ENCODE assay signal across 9 cellular contexts in genomic region chr5:176610430-176610763, GRCh38. TPM values are rescaled to one million over a fixed set of nuclear protein-coding genes. Genes with fewer than 3 reads are reported as not detected.
DNase-seq lines count a peak whose midpoint lies in the region; ATAC-seq, FAIRE-seq and TF ChIP-seq lines count a peak whose summit lies in the region.
"Had no signal": no experiment of that assay in that cellular context is flagged by ENCODE, and none has a peak within 500 bp of the region (broad histone marks: within the 10 kb centered on the region; RNA-seq: fewer than 3 reads in every experiment).

No MANE protein-coding gene starts in this region.

- TF ChIP-seq CTCF in keratinocyte (optimal IDR thresholded peaks at IDR 0.05 in 1 of 3, IDR thresholded peaks at IDR 0.05 in 1 of 3, conservative IDR thresholded peaks at IDR 0.05 in 1 of 3; ENCODE audit: extremely low read depth in 1 of 3, insufficient read depth in 2 of 3, low read length in 3 of 3) (no peak), upper lobe of right lung (IDR thresholded peaks at IDR 0.05) (no peak)

- no peaks in the 10 kb centered on the region for H4K20me1 ChIP-seq in keratinocyte (ENCODE audit: control insufficient read depth, extremely low read depth, insufficient read depth, low read length)

- H3K36me3 Mint-ChIP-seq in activated CD4-positive, alpha-beta memory T cell treated with anti-CD3 and anti-CD28 coated beads, Interleukin-2, amount 10 ng/mL, durations not matched to agents 7 days and 5 days (ENCODE audit: low read depth), result peaks cover 3% of the 10 kb centered on the region

- H3K4me1 Mint-ChIP-seq in activated CD4-positive, alpha-beta memory T cell treated with anti-CD3 and anti-CD28 coated beads, Interleukin-2, amount 10 ng/mL, durations not matched to agents 7 days and 5 days, result peaks cover 13% of the 10 kb centered on the region

- H3K4me3 Mint-ChIP-seq in activated CD4-positive, alpha-beta memory T cell treated with anti-CD3 and anti-CD28 coated beads, Interleukin-2, amount 10 ng/mL, durations not matched to agents 7 days and 5 days, result peak overlapping the region; percentile 70

- dilution Hi-C loops in keratinocyte (cut with MboI; ENCODE audit: extremely low pct_ligation_motif_present, low sequenced_read_pairs), result no loop called here

- no peak overlapping the region for H3K27ac Mint-ChIP-seq in activated CD4-positive, alpha-beta memory T cell treated with anti-CD3 and anti-CD28 coated beads, Interleukin-2, amount 10 ng/mL, durations not matched to agents 7 days and 5 days

- H3K27me3 Mint-ChIP-seq in activated CD4-positive, alpha-beta memory T cell treated with anti-CD3 and anti-CD28 coated beads, Interleukin-2, amount 10 ng/mL, durations not matched to agents 7 days and 5 days, result peaks cover 35% of the 10 kb centered on the region

- ATAC-seq in HG02623 (IDR thresholded peaks at IDR 0.05; ENCODE audit: unreplicated experiment) (peak; percentile 13), upper lobe of right lung (no peak), HG02981 (IDR thresholded peaks at IDR 0.05; ENCODE audit: unreplicated experiment) (no peak)

- H3K27ac ChIP-seq in keratinocyte (ENCODE audit: control insufficient read depth, insufficient read depth, low read length) (no peak overlapping the region), upper lobe of right lung (no peak overlapping the region)

- H3K4me2 ChIP-seq in keratinocyte (ENCODE audit: control insufficient read depth, extremely low read depth, insufficient read depth, low read depth, low read length), result peak overlapping the region; percentile 71

- no peaks in the 10 kb centered on the region for H3K9me3 Mint-ChIP-seq in activated CD4-positive, alpha-beta memory T cell treated with anti-CD3 and anti-CD28 coated beads, Interleukin-2, amount 10 ng/mL, durations not matched to agents 7 days and 5 days

- H3K27me3 ChIP-seq in keratinocyte (ENCODE audit: control insufficient read depth, extremely low read depth, insufficient read depth, low read length) (no peaks in the 10 kb centered on the region), upper lobe of right lung (peaks cover 6% of the 10 kb centered on the region)

- H3K4me1 ChIP-seq in keratinocyte (ENCODE audit: control insufficient read depth, extremely low read depth, insufficient read depth, low read length) (peaks cover 35% of the 10 kb centered on the region), upper lobe of right lung (peaks cover 7% of the 10 kb centered on the region)

- H3K9me1 ChIP-seq in keratinocyte (ENCODE audit: control insufficient read depth, extremely low read depth, insufficient read depth, low read length), result peaks cover 2% of the 10 kb centered on the region

- H3K79me2 ChIP-seq in keratinocyte (ENCODE audit: control insufficient read depth, insufficient read depth, low read length), result no peaks in the 10 kb centered on the region

- intact Hi-C loops in upper lobe of right lung (cut with DNase I), result no loop called here

- no peak for DNase-seq in activated CD4-positive, alpha-beta memory T cell treated with anti-CD3 and anti-CD28 coated beads, Interleukin-2, amount 10 ng/mL, durations not matched to agents 7 days and 5 days
- no peak for DNase-seq in keratinocyte (ENCODE audit: low read depth, low spot score)
- no peak for DNase-seq in upper lobe of right lung
- DNase-seq in frontal cortex (ENCODE audit: low spot score in 2 of 2), result no peak
- DNase-seq in NCI-H1694 treated with DMSO at 0.1 percent for 48 hours (lab: John Stamatoyannopoulos, UW), result no peak

- H3K9ac ChIP-seq in keratinocyte (ENCODE audit: control insufficient read depth, extremely low read depth, insufficient read depth, low read length), result no peak overlapping the region

- no peak for FAIRE-seq in keratinocyte (lab: Jason Lieb, UNC)
- FAIRE-seq in frontal cortex (lab: Jason Lieb, UNC), result no peak

- H3K36me3 ChIP-seq in keratinocyte (ENCODE audit: control insufficient read depth in 2 of 2, extremely low read depth in 1 of 2, insufficient read depth in 2 of 2, low read length in 2 of 2), result no peaks in the 10 kb centered on the region
- H3K36me3 ChIP-seq in upper lobe of right lung, result no peaks in the 10 kb centered on the region

- H3K9me3 ChIP-seq in keratinocyte (ENCODE audit: control insufficient read depth, low read depth, low read length) (no peaks in the 10 kb centered on the region), upper lobe of right lung (no peaks in the 10 kb centered on the region)

- H2AFZ ChIP-seq in keratinocyte (ENCODE audit: control insufficient read depth, low read length), result peak overlapping the region; percentile 62

- H3K4me3 ChIP-seq in GM08714 (ENCODE audit: low read length) (peak overlapping the region; percentile 86), keratinocyte (ENCODE audit: control insufficient read depth in 2 of 3, extremely low read depth in 1 of 3, insufficient read depth in 2 of 3, low read depth in 1 of 3, low read length in 3 of 3) (peak overlapping the region; percentile 45 to 75 (median 67)), upper lobe of right lung (peak overlapping the region; percentile 69)

- CTCF ChIA-PET in activated CD4-positive, alpha-beta memory T cell treated with anti-CD3 and anti-CD28 coated beads, Interleukin-2, amount 10 ng/mL, durations not matched to agents 7 days and 5 days (lab: Charles Lee), result interaction anchor here (0.6 kb wide), 1 partner anchor 67 kb away, joined by 3 read pairs; no protein-coding TSS in a partner anchor

- POLR2A ChIA-PET in activated CD4-positive, alpha-beta memory T cell treated with anti-CD3 and anti-CD28 coated beads, Interleukin-2, amount 10 ng/mL, durations not matched to agents 7 days and 5 days (lab: Charles Lee), result no interaction called here

RNA-seq across cellular contexts. Expression of gene GPRIN1, which starts 0.4 kb away (rescaled TPM):
- 1 to 10 TPM; 3.7 to 4.2 TPM for total RNA-seq in activated CD4-positive, alpha-beta memory T cell treated with anti-CD3 and anti-CD28 coated beads, Interleukin-2, amount 10 ng/mL, durations not matched to agents 7 days and 5 days
- polyA plus RNA-seq in keratinocyte, result 4.0 to 4.6 TPM (median 4.4 TPM) in 3 replicates
- polyA plus RNA-seq in keratinocyte (2011; ENCODE audit: low read depth), result 2.4 TPM
- polyA plus RNA-seq in keratinocyte (2011; cell fraction: cytosol; rRNA removed), result 3.5 and 5.5 TPM in 2 replicates
- 5.2 and 8.0 TPM in 2 replicates for polyA plus RNA-seq in keratinocyte (2011; cell fraction: nucleus; rRNA removed)
- 3.8 and 7.6 TPM in 2 replicates for polyA plus RNA-seq in keratinocyte (2012; ENCODE audit: low replicate concordance)
- 4.9 to 5.7 TPM (median 5.5 TPM) in 3 replicates for polyA minus RNA-seq in keratinocyte
- 9.0 TPM for polyA minus RNA-seq in keratinocyte (2011; cell fraction: cytosol; rRNA and poly(A)+ RNA removed)
- polyA minus RNA-seq in keratinocyte (2011; cell fraction: nucleus; rRNA and poly(A)+ RNA removed), result 6.6 and 8.4 TPM in 2 replicates
- total RNA-seq in upper lobe of right lung (1.4 TPM), frontal cortex (101 TPM)

RNA-seq across cellular contexts. Expression of gene SNCB, which starts 19.9 kb away (rescaled TPM):
- total RNA-seq in activated CD4-positive, alpha-beta memory T cell treated with anti-CD3 and anti-CD28 coated beads, Interleukin-2, amount 10 ng/mL, durations not matched to agents 7 days and 5 days, result not detected
- 0.21 to 1.00 TPM (median 0.69 TPM) in 3 replicates for polyA plus RNA-seq in keratinocyte
- polyA plus RNA-seq in keratinocyte (2011; ENCODE audit: low read depth), result not detected
- polyA plus RNA-seq in keratinocyte (2011; cell fraction: cytosol; rRNA removed), result 0.26 and 0.47 TPM in 2 replicates
- polyA plus RNA-seq in keratinocyte (2011; cell fraction: nucleus; rRNA removed), result 0.31 and 0.50 TPM in 2 replicates
- 1.9 TPM in 1 of 2 replicates, not detected in the other for polyA plus RNA-seq in keratinocyte (2012; ENCODE audit: low replicate concordance)
- 0.33 TPM in 1 of 3 replicates, not detected in the others for polyA minus RNA-seq in keratinocyte
- not detected for polyA minus RNA-seq in keratinocyte (2011; cell fraction: cytosol; rRNA and poly(A)+ RNA removed)
- polyA minus RNA-seq in keratinocyte (2011; cell fraction: nucleus; rRNA and poly(A)+ RNA removed), result not detected in 2 replicates
- total RNA-seq in upper lobe of right lung (not detected), frontal cortex (15.5 TPM)
- total RNA-seq: T-helper 2 cell treated with Interferon-gamma antibody and Interleukin-4, amounts not matched to agents 100 ng/mL and 5 ng/mL, for 36 hours had no signal

RNA-seq across cellular contexts. Expression of gene EIF4E1B, which starts 20.1 kb away (rescaled TPM):
- total RNA-seq in activated CD4-positive, alpha-beta memory T cell treated with anti-CD3 and anti-CD28 coated beads, Interleukin-2, amount 10 ng/mL, durations not matched to agents 7 days and 5 days, result not detected
- not detected in 3 replicates for polyA plus RNA-seq in keratinocyte
- not detected for polyA plus RNA-seq in keratinocyte (2011; ENCODE audit: low read depth)
- polyA plus RNA-seq in keratinocyte (2011; cell fraction: cytosol; rRNA removed), result not detected in 2 replicates
- not detected in 2 replicates for polyA plus RNA-seq in keratinocyte (2011; cell fraction: nucleus; rRNA removed)
- polyA plus RNA-seq in keratinocyte (2012; ENCODE audit: low replicate concordance), result not detected in 2 replicates
- polyA minus RNA-seq in keratinocyte, result not detected in 3 replicates
- polyA minus RNA-seq in keratinocyte (2011; cell fraction: cytosol; rRNA and poly(A)+ RNA removed), result not detected
- not detected in 2 replicates for polyA minus RNA-seq in keratinocyte (2011; cell fraction: nucleus; rRNA and poly(A)+ RNA removed)
- total RNA-seq in upper lobe of right lung, result not detected
- under 0.01 TPM for total RNA-seq in frontal cortex
- total RNA-seq: T-helper 2 cell treated with Interferon-gamma antibody and Interleukin-4, amounts not matched to agents 100 ng/mL and 5 ng/mL, for 36 hours had no signal

RNA-seq across cellular contexts. Expression of gene TSPAN17, which starts 36.9 kb away (rescaled TPM):
- 10 to 100 TPM; 33.3 to 33.4 TPM for total RNA-seq in activated CD4-positive, alpha-beta memory T cell treated with anti-CD3 and anti-CD28 coated beads, Interleukin-2, amount 10 ng/mL, durations not matched to agents 7 days and 5 days
- 53.1 to 72.7 TPM (median 57.2 TPM) in 3 replicates for polyA plus RNA-seq in keratinocyte
- polyA plus RNA-seq in keratinocyte (2011; ENCODE audit: low read depth), result 3.8 TPM
- polyA plus RNA-seq in keratinocyte (2011; cell fraction: cytosol; rRNA removed), result 33.1 and 58.3 TPM in 2 replicates
- polyA plus RNA-seq in keratinocyte (2011; cell fraction: nucleus; rRNA removed), result 59.8 and 61.6 TPM in 2 replicates
- 23.9 and 59.0 TPM in 2 replicates for polyA plus RNA-seq in keratinocyte (2012; ENCODE audit: low replicate concordance)
- 53.3 to 88.0 TPM (median 60.3 TPM) in 3 replicates for polyA minus RNA-seq in keratinocyte
- polyA minus RNA-seq in keratinocyte (2011; cell fraction: cytosol; rRNA and poly(A)+ RNA removed), result 96.5 TPM
- polyA minus RNA-seq in keratinocyte (2011; cell fraction: nucleus; rRNA and poly(A)+ RNA removed), result 34.6 and 35.3 TPM in 2 replicates
- total RNA-seq in upper lobe of right lung (31.8 TPM), frontal cortex (21.2 TPM)

Comparison
In these comparisons a context has a peak if more than half of its experiments do, and no peak if none do; other contexts are left out.
1. RNA of gene GPRIN1, which starts 0.4 kb away (total RNA-seq): 101 TPM in frontal cortex (single experiment); 3.7 to 4.2 TPM in activated CD4-positive, alpha-beta memory T cell treated with anti-CD3 and anti-CD28 coated beads, Interleukin-2, amount 10 ng/mL, durations not matched to agents 7 days and 5 days and 1.4 TPM in upper lobe of right lung (single experiment); every median in the first group is over 10 times any median in the second.
2. RNA of gene SNCB, which starts 19.9 kb away (total RNA-seq): 15.5 TPM in frontal cortex (single experiment); not detected in upper lobe of right lung (single experiment) and not detected in activated CD4-positive, alpha-beta memory T cell treated with anti-CD3 and anti-CD28 coated beads, Interleukin-2, amount 10 ng/mL, durations not matched to agents 7 days and 5 days; every median in the first group is over 10 times any median in the second.
3. Peak in every context shown above with its lines, with median percentiles within 50 percentile points of each other: H3K4me3 ChIP-seq.